ENCODE assay signal across 1 cellular context in genomic region chr19:1259206-1259872, GRCh38.
TF ChIP-seq lines count a peak whose summit lies in the region.

No MANE protein-coding gene starts in this region.

TF ChIP-seq in HepG2, 621 proteins besides CTCF, POLR2A, EP300 and RAD21 (continued from another document and continues in another):
- TF ChIP-seq STAT6 (CRISPR knock-in tag; IDR thresholded peaks at IDR 0.05; ENCODE audit: borderline replicate concordance) (no peak), RXRB (CRISPR knock-in tag; IDR thresholded peaks at IDR 0.05; ENCODE audit: borderline replicate concordance) (peak; percentile 90), ZIK1 (CRISPR knock-in tag; IDR thresholded peaks at IDR 0.05; ENCODE audit: borderline replicate concordance, low read depth) (no peak; the same call in 1 of the 2 replicates), REPIN1 (CRISPR knock-in tag; IDR thresholded peaks at IDR 0.05; ENCODE audit: borderline replicate concordance, low read depth) (0 out of 2 replicates have a peak, but pooled peaks have one; percentile 49), ZBTB44 (CRISPR knock-in tag; IDR thresholded peaks at IDR 0.05) (no peak), SNAPC5 (CRISPR knock-in tag; IDR thresholded peaks at IDR 0.05; ENCODE audit: borderline replicate concordance) (no peak), CREBL2 (CRISPR knock-in tag; IDR thresholded peaks at IDR 0.05; ENCODE audit: borderline replicate concordance) (no peak), RBM22 (optimal IDR thresholded peaks at IDR 0.05; ENCODE audit: low read length) (peak; percentile 99), THYN1 (CRISPR knock-in tag; IDR thresholded peaks at IDR 0.05; ENCODE audit: borderline replicate concordance, low read depth) (no peak), ZSCAN20 (CRISPR knock-in tag; IDR thresholded peaks at IDR 0.05; ENCODE audit: borderline replicate concordance) (no peak), ZHX1 (CRISPR knock-in tag; IDR thresholded peaks at IDR 0.05; ENCODE audit: low read depth) (peak; percentile 86), ZFP82 (CRISPR knock-in tag; IDR thresholded peaks at IDR 0.05; ENCODE audit: borderline replicate concordance) (peak; percentile 91; the same call in 1 of the 2 replicates), MAZ (IDR thresholded peaks at IDR 0.05; ENCODE audit: borderline replicate concordance, low read depth, low read length) (peak; percentile 25; the same call in 1 of the 2 replicates), MAZ (CRISPR knock-in tag; IDR thresholded peaks at IDR 0.05; ENCODE audit: low read depth) (peak; percentile 85), RORA (CRISPR knock-in tag; IDR thresholded peaks at IDR 0.05) (no peak), MIXL1 (CRISPR knock-in tag; IDR thresholded peaks at IDR 0.05) (peak; percentile 33; the same call in 1 of the 2 replicates), WIZ (CRISPR knock-in tag; IDR thresholded peaks at IDR 0.05) (0 out of 2 replicates have a peak, but pooled peaks have one; percentile 22), ZBTB39 (CRISPR knock-in tag; IDR thresholded peaks at IDR 0.05) (no peak), FOSL2 (CRISPR knock-in tag; IDR thresholded peaks at IDR 0.05) (peak; percentile 59; the same call in 1 of the 2 replicates), ZNF451 (CRISPR knock-in tag; IDR thresholded peaks at IDR 0.05) (no peak; the same call in 1 of the 2 replicates), TBL1XR1 (IDR thresholded peaks at IDR 0.05; ENCODE audit: borderline replicate concordance, low read length, partially characterized antibody) (peak; percentile 13), PBX2 (CRISPR knock-in tag; IDR thresholded peaks at IDR 0.05) (no peak; the same call in 1 of the 2 replicates), HOMEZ (CRISPR knock-in tag; IDR thresholded peaks at IDR 0.05; ENCODE audit: low read depth) (no peak), HNRNPLL (IDR thresholded peaks at IDR 0.05; ENCODE audit: low read depth, low read length, poor library complexity, severe bottlenecking) (peak; percentile 47), ZNF780A (CRISPR knock-in tag; IDR thresholded peaks at IDR 0.05) (no peak), TGIF2 (CRISPR knock-in tag; IDR thresholded peaks at IDR 0.05) (peak; percentile 69; the same call in 1 of the 2 replicates), USF2 (IDR thresholded peaks at IDR 0.05; ENCODE audit: low read depth, low read length) (peak; percentile 19; the same call in 1 of the 2 replicates), USF2 (CRISPR knock-in tag; IDR thresholded peaks at IDR 0.05; ENCODE audit: borderline replicate concordance) (peak; percentile 60; the same call in 1 of the 2 replicates), ATRX (CRISPR knock-in tag; IDR thresholded peaks at IDR 0.05; ENCODE audit: borderline replicate concordance) (no peak), NFKB2 (CRISPR knock-in tag; IDR thresholded peaks at IDR 0.05; ENCODE audit: borderline replicate concordance) (peak; percentile 70; the same call in 1 of the 2 replicates), ZNF713 (CRISPR knock-in tag; IDR thresholded peaks at IDR 0.05) (no peak), THAP7 (CRISPR knock-in tag; IDR thresholded peaks at IDR 0.05) (peak; percentile 78; the same call in 1 of the 2 replicates), RNF219 (CRISPR knock-in tag; IDR thresholded peaks at IDR 0.05) (no peak), DPF2 (CRISPR knock-in tag; IDR thresholded peaks at IDR 0.05; ENCODE audit: borderline replicate concordance, low read depth) (no peak), ZNF160 (CRISPR knock-in tag; IDR thresholded peaks at IDR 0.05) (peak; percentile 29; the same call in 1 of the 2 replicates), ZNF615 (CRISPR knock-in tag; IDR thresholded peaks at IDR 0.05; ENCODE audit: borderline replicate concordance) (no peak; the same call in 1 of the 2 replicates), MXD4 (CRISPR knock-in tag; IDR thresholded peaks at IDR 0.05) (peak; percentile 75; the same call in 1 of the 2 replicates), HES4 (CRISPR knock-in tag; IDR thresholded peaks at IDR 0.05; ENCODE audit: borderline replicate concordance) (no peak), NAIF1 (CRISPR knock-in tag; IDR thresholded peaks at IDR 0.05; ENCODE audit: borderline replicate concordance) (peak; percentile 57; the same call in 1 of the 2 replicates), ZNF691 (CRISPR knock-in tag; IDR thresholded peaks at IDR 0.05; ENCODE audit: borderline replicate concordance, low read depth) (peak; percentile 78), ZFY (CRISPR knock-in tag; IDR thresholded peaks at IDR 0.05) (peak; percentile 81), ZSCAN30 (CRISPR knock-in tag; IDR thresholded peaks at IDR 0.05) (no peak)
